11 cellular contexts compared by ENCODE assay signal in the genomic region with DNA sequence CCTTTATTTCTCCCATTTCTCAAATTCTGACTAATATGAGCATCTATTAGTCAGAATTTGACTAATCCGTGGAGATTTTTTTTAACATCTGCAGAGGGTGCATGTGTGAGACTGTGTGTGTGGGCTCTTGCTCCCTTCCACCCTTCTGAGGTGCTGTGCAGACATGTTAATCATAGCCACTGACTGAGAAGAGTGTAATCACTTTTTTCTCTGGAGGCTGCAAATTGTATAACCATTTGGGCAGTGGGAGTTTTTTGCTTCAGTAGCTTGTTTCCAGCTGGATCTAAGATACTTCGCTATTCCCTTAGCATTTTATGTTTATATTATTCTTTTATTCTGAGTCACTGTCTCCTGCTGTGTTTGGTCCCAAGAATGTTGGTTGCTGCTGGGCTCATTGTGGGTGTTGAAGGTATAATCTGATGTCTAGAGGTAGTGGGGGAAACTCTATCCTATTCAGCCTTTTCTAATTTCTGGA.
A peak's percentile ranks its signal among the peaks of the same experiment; 100 is the strongest.
DNase-seq lines count a peak whose midpoint lies in the region; ATAC-seq, FAIRE-seq and TF ChIP-seq lines count a peak whose summit lies in the region.
"Had no signal": no experiment of that assay in that cellular context is flagged by ENCODE, and none has a peak within 500 bp of the region (broad histone marks: within the 10 kb centered on the region; RNA-seq: fewer than 3 reads in every experiment).

No MANE protein-coding gene starts in this region.

- H2AK5ac ChIP-seq in mesenchymal stem cell (ENCODE audit: low read length, severe bottlenecking) = no peak overlapping the region

- SMC1A ChIA-PET in GM12878 (lab: Charles Lee; ENCODE audit: uncharacterized antibody, unreplicated experiment) = interaction anchor here (0.6 to 8.6 kb wide), 21 partner anchors 9 to 938 kb away, joined by 3 to 104 read pairs (median 11); partner anchors contain the start of gene ARHGEF28

- CTCF ChIA-PET in GM12878 (lab: Yijun Ruan, JAX) = interaction anchor here (0.9 to 7.1 kb wide), 21 partner anchors 10 to 104 kb away, joined by 3 to 90 read pairs (median 6); no protein-coding TSS in a partner anchor

- H2BK15ac ChIP-seq in mesenchymal stem cell (ENCODE audit: low read depth, poor library complexity, severe bottlenecking) = no peak overlapping the region

- BruUV-seq in GM12878 (replicated peaks; lab: Mats Ljungman, UMichigan) = no TSS peak

- ATAC-seq in HG02885 (IDR thresholded peaks at IDR 0.05; ENCODE audit: poor library complexity, unreplicated experiment) = peak; percentile 55
- ATAC-seq in GM12878 = peak; percentile 63
- no peak for ATAC-seq in GM18870 (IDR thresholded peaks at IDR 0.05; ENCODE audit: unreplicated experiment)

- H3K9ac ChIP-seq in GM12878 (ENCODE audit: control insufficient read depth, insufficient read depth, low read length) (no peak overlapping the region), mesenchymal stem cell (ENCODE audit: low read length) (no peak overlapping the region), colonic mucosa (ENCODE audit: low read depth in 2 of 2, low read length in 2 of 2) (no peak overlapping the region)

- H3K79me1 ChIP-seq in mesenchymal stem cell (replicated peaks; ENCODE audit: low read length, poor library complexity, severe bottlenecking) = peaks cover 10% of the 10 kb centered on the region

- no peak overlapping the region for H3K23ac ChIP-seq in mesenchymal stem cell (ENCODE audit: low read length in 2 of 2)

- H3K4me1 ChIP-seq in GM12878 (ENCODE audit: control insufficient read depth, insufficient read depth, low read length) (peaks cover 17% of the 10 kb centered on the region), mesenchymal stem cell (ENCODE audit: control insufficient read depth, insufficient read depth, low read depth, low read length) (peaks cover 11% of the 10 kb centered on the region), colonic mucosa (no peaks in the 10 kb centered on the region)

- H2BK120ac ChIP-seq in mesenchymal stem cell (ENCODE audit: low read depth, low read length) = no peak overlapping the region

- H4K8ac ChIP-seq in mesenchymal stem cell (ENCODE audit: low read length) = no peak overlapping the region

- no peak overlapping the region for H2BK12ac ChIP-seq in mesenchymal stem cell (ENCODE audit: low read length in 2 of 2)

- in situ Hi-C loops in GM12878 (cut with MboI) = no loop called here

- 14% methylated on average over 2 of the region's 2 CpGs for WGBS in GM12878 (ENCODE audit: insufficient coverage, insufficient replicate concordance, low lambda C conversion rate, missing lambda C conversion rate)
- WGBS in mesenchymal stem cell = 25% methylated on average over 1 of the region's 2 CpGs

- H3K36me3 ChIP-seq in GM12878 (ENCODE audit: control insufficient read depth in 2 of 2, insufficient read depth in 2 of 2, low read length in 1 of 2) (no peaks in the 10 kb centered on the region), mesenchymal stem cell (ENCODE audit: control insufficient read depth in 1 of 2, insufficient read depth in 2 of 2, low read depth in 1 of 2, low read length in 2 of 2) (peaks cover 0 to 3% of the 10 kb centered on the region in 2 experiments), colonic mucosa (no peaks in the 10 kb centered on the region)
- H3K36me3 ChIP-seq: upper lobe of left lung had no signal

- H2AFZ ChIP-seq in GM12878 (ENCODE audit: control insufficient read depth, low read depth, low read length) (no peak overlapping the region), mesenchymal stem cell (ENCODE audit: low read depth, low read length) (no peak overlapping the region)

- RAD21 ChIA-PET in GM12878 (lab: Charles Lee; ENCODE audit: unreplicated experiment) = interaction anchor here (0.7 to 5.9 kb wide), 17 partner anchors 9 to 104 kb away, joined by 3 to 49 read pairs (median 13); partner anchors contain the start of gene ARHGEF28

- no peak for FAIRE-seq in GM12878 (lab: Jason Lieb, UNC)
- FAIRE-seq: GM19239 had no signal

- intact Hi-C loops in GM12878 (cut with micrococcal nuclease; ENCODE audit: unreplicated experiment) (loop anchor here (2.0 to 5.0 kb wide), 3 partner anchors 23 to 101 kb away; no protein-coding TSS in a partner anchor), colonic mucosa (cut with DNase I) (loop anchor here (5.0 to 10.0 kb wide), 2 partner anchors 93 to 100 kb away; no protein-coding TSS in a partner anchor)

- H3K4ac ChIP-seq in mesenchymal stem cell (ENCODE audit: low read depth in 1 of 2, low read length in 2 of 2) = no peak overlapping the region

- TF ChIP-seq CTCF in GM12878 (IDR thresholded peaks at IDR 0.05 in 2 of 3, conservative IDR thresholded peaks at IDR 0.05 in 1 of 3; ENCODE audit: control insufficient read depth in 2 of 3, extremely low read depth in 1 of 3, insufficient read depth in 1 of 3, low read depth in 3 of 3, low read length in 3 of 3) (no peak), colonic mucosa (IDR thresholded peaks at IDR 0.05) (no peak)

- no peaks in the 10 kb centered on the region for H3K79me2 ChIP-seq in GM12878 (ENCODE audit: control insufficient read depth, insufficient read depth, low read length)

- peak overlapping the region in 1 of 2 experiments; percentile 55 for H3K18ac ChIP-seq in mesenchymal stem cell (ENCODE audit: low read depth in 1 of 2, low read length in 2 of 2)

- TF ChIP-seq POLR2A in GM12878 (IDR thresholded peaks at IDR 0.05; ENCODE audit: low read depth, low read length) = no peak

- DNase-seq in Daoy (ENCODE audit: low read depth) (peak; percentile 78), GM12878 (ENCODE audit: low read depth, low spot score) (no peak), mesenchymal stem cell (peak; percentile 55), colonic mucosa (no peak), NCI-H2196 (lab: John Stamatoyannopoulos, UW; ENCODE audit: unreplicated experiment) (no peak), medulla oblongata (ENCODE audit: extremely low spot score) (no peak)
- DNase-seq: cerebellar nuclear complex, upper lobe of left lung had no signal

- TF ChIP-seq EP300 in GM12878 (IDR thresholded peaks at IDR 0.05; ENCODE audit: borderline replicate concordance in 1 of 2, control insufficient read depth in 1 of 2, low read depth in 2 of 2, low read length in 2 of 2) = no peak; a peak in 1 of 4 replicates

- H3K9me3 ChIP-seq in GM12878 (replicated peaks; ENCODE audit: control insufficient read depth, insufficient read depth, low read length) (no peaks in the 10 kb centered on the region), mesenchymal stem cell (ENCODE audit: control insufficient read depth, low read length) (no peaks in the 10 kb centered on the region), colonic mucosa (no peaks in the 10 kb centered on the region)
- H3K9me3 ChIP-seq: upper lobe of left lung had no signal

- no peak overlapping the region for H4K91ac ChIP-seq in mesenchymal stem cell (ENCODE audit: low read length)

- POLR2A ChIA-PET in GM12878 (lab: Charles Lee) = interaction anchor here (0.5 to 5.9 kb wide), 9 partner anchors 14 to 112 kb away, joined by 3 to 28 read pairs (median 4); no protein-coding TSS in a partner anchor

- H3K27me3 ChIP-seq in GM12878 (replicated peaks in 1 of 2; ENCODE audit: control insufficient read depth in 2 of 2, insufficient read depth in 2 of 2, low read length in 1 of 2) (no peaks in the 10 kb centered on the region), mesenchymal stem cell (ENCODE audit: control insufficient read depth in 1 of 2, insufficient read depth in 1 of 2, low read length in 2 of 2) (no peaks in the 10 kb centered on the region), colonic mucosa (no peaks in the 10 kb centered on the region)
- H3K27me3 ChIP-seq: upper lobe of left lung had no signal

- H2BK5ac ChIP-seq in mesenchymal stem cell (ENCODE audit: low read depth, low read length, poor library complexity, severe bottlenecking) = no peak overlapping the region

- H3K4me3 ChIP-seq in GM12878 = no peak overlapping the region
- H3K4me3 ChIP-seq in mesenchymal stem cell (ENCODE audit: insufficient read depth in 1 of 2, low read depth in 1 of 2, low read length in 2 of 2) = no peak overlapping the region
- H3K4me3 ChIP-seq in colonic mucosa = no peak overlapping the region
- H3K4me3 ChIP-seq: upper lobe of left lung had no signal

- H4K20me1 ChIP-seq in GM12878 (ENCODE audit: control insufficient read depth, insufficient read depth) = no peaks in the 10 kb centered on the region

- peak overlapping the region; percentile 21; the same call in 1 of the 2 replicates for H3K4me2 ChIP-seq in GM12878 (ENCODE audit: control insufficient read depth, insufficient read depth)
- H3K4me2 ChIP-seq in mesenchymal stem cell (ENCODE audit: low read length, poor library complexity, severe bottlenecking) = no peak overlapping the region

- no peak overlapping the region for H3K14ac ChIP-seq in mesenchymal stem cell (ENCODE audit: low read length in 2 of 2)

- H3K27ac ChIP-seq in GM12878 (ENCODE audit: control insufficient read depth, insufficient read depth) (peak overlapping the region; percentile 9; the same call in 1 of the 2 replicates), mesenchymal stem cell (ENCODE audit: low read length, poor library complexity, severe bottlenecking) (peak overlapping the region; percentile 81), colonic mucosa (no peak overlapping the region)
- H3K27ac ChIP-seq: upper lobe of left lung had no signal

- no peak for TF ChIP-seq RAD21 in GM12878 (IDR thresholded peaks at IDR 0.05; ENCODE audit: insufficient read depth, low read depth, low read length)

TF ChIP-seq in GM12878, 131 proteins besides CTCF, POLR2A, EP300 and RAD21 (continues in another document):
- TF ChIP-seq DPF2 (IDR thresholded peaks at IDR 0.05) (no peak; the same call in 1 of the 2 replicates), SIN3A (IDR thresholded peaks at IDR 0.05; ENCODE audit: low read depth, low read length) (no peak), CREM (IDR thresholded peaks at IDR 0.05; ENCODE audit: low read depth) (peak; percentile 41; the same call in 1 of the 2 replicates), EZH2 (IDR thresholded peaks at IDR 0.05; ENCODE audit: borderline replicate concordance, control insufficient read depth, low read depth, low read length) (no peak), SREBF1 (IDR thresholded peaks at IDR 0.05; ENCODE audit: low read length) (no peak)
- TF ChIP-seq, protein P1, sequence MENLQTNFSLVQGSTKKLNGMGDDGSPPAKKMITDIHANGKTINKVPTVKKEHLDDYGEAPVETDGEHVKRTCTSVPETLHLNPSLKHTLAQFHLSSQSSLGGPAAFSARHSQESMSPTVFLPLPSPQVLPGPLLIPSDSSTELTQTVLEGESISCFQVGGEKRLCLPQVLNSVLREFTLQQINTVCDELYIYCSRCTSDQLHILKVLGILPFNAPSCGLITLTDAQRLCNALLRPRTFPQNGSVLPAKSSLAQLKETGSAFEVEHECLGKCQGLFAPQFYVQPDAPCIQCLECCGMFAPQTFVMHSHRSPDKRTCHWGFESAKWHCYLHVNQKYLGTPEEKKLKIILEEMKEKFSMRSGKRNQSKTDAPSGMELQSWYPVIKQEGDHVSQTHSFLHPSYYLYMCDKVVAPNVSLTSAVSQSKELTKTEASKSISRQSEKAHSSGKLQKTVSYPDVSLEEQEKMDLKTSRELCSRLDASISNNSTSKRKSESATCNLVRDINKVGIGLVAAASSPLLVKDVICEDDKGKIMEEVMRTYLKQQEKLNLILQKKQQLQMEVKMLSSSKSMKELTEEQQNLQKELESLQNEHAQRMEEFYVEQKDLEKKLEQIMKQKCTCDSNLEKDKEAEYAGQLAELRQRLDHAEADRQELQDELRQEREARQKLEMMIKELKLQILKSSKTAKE (IDR thresholded peaks at IDR 0.05; ENCODE audit: low read depth, poor library complexity, severe bottlenecking) = peak; percentile 70

Comparison
In these comparisons a context has a peak if more than half of its experiments do, and no peak if none do; other contexts are left out.
1. DNase-seq: peak in Daoy (single experiment) and mesenchymal stem cell (single experiment); none in GM12878 (single experiment), colonic mucosa (single experiment), NCI-H2196 (single experiment) and medulla oblongata (single experiment).